In the genomic region with DNA sequence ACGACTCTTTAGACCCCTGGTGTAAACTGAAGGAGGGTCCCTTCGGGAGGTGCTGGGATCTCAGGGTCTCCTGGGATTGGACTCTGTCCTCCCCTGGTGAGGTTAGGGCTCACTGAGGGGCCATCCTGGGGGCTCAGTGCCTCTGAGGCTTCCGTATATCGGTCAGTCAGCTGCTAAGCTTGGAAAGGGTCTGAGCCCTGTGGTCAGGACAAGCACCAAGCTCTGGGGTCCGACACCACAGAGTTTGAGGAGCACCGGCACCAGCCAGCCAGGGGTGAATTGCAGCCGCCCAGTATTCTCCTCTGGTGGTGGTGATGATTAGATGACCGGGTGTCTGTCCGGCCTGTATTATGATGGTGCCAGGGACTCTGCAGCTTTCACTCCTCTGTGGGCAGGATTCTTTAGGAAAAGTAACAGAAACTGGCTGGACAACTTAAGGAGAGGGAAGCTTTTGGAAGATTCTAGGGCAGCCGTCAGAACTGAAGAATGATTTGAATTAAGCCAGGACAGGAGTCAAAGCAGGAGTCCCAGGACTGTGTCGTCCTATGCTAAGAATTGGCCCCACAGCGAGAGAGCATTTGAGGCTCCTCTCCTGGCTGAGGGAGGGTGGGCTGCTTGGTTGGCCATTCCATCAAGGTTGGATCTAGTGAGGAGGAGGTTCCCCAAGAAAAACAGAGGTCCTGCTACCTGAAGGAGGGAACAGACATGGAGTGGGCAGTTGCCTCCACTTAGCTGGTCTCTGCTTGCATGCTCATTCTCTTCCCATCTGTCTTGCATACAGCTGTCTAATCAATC, we compare ENCODE assay signal across 17 cellular contexts.
DNase-seq lines count a peak whose midpoint lies in the region; ATAC-seq and TF ChIP-seq lines count a peak whose summit lies in the region.
"Had no signal": no experiment of that assay in that cellular context is flagged by ENCODE, and none has a peak within 500 bp of the region (broad histone marks: within the 10 kb centered on the region; RNA-seq: fewer than 3 reads in every experiment).

No MANE protein-coding gene starts in this region.

- H3K4me3 Mint-ChIP-seq in natural killer cell treated with Interleukin-12 subunit alpha and Interleukin-12 subunit beta and Interleukin-15 and Interleukin-18, amount 100 ng/mL, for 72 hours, result no peak overlapping the region

- H3K27ac Mint-ChIP-seq in natural killer cell treated with Interleukin-12 subunit alpha and Interleukin-12 subunit beta and Interleukin-15 and Interleukin-18, amount 100 ng/mL, for 72 hours, result no peak overlapping the region

- no peaks in the 10 kb centered on the region for H3K9me3 Mint-ChIP-seq in natural killer cell treated with Interleukin-12 subunit alpha and Interleukin-12 subunit beta and Interleukin-15 and Interleukin-18, amount 100 ng/mL, for 72 hours

- no peaks in the 10 kb centered on the region for H3K36me3 Mint-ChIP-seq in natural killer cell treated with Interleukin-12 subunit alpha and Interleukin-12 subunit beta and Interleukin-15 and Interleukin-18, amount 100 ng/mL, for 72 hours

- H3K27me3 ChIP-seq in colonic mucosa, result no peaks in the 10 kb centered on the region
- H3K27me3 ChIP-seq in testis, result no peaks in the 10 kb centered on the region
- H3K27me3 ChIP-seq: BE2C, SJSA1 had no signal

- peak; percentile 3 for DNase-seq in colonic mucosa
- DNase-seq in natural killer cell treated with Interleukin-12 subunit alpha and Interleukin-12 subunit beta and Interleukin-15 and Interleukin-18, amount 100 ng/mL, for 72 hours (ENCODE audit: low spot score), result peak; percentile 51
- DNase-seq in testis, result peak; percentile 11
- no peak for DNase-seq in SHP77 treated with DMSO at 0.1 percent for 48 hours (lab: John Stamatoyannopoulos, UW)
- no peak for DNase-seq in DMS 273 (lab: John Stamatoyannopoulos, UW; ENCODE audit: unreplicated experiment)
- no peak for DNase-seq in cerebellar cortex (ENCODE audit: low spot score)
- DNase-seq: BE2C, H7, KBM-7, NCI-H1092 treated with DMSO at 0.1 percent for 48 hours, NCI-H146, NCI-H2029, NCI-H345, NCI-H524, NCI-H82 had no signal

- H3K4me3 ChIP-seq in colonic mucosa, result no peak overlapping the region
- no peak overlapping the region for H3K4me3 ChIP-seq in testis
- H3K4me3 ChIP-seq: SJSA1 had no signal

- no peak for TF ChIP-seq POLR2A in testis (IDR thresholded peaks at IDR 0.05)

- intact Hi-C loops in colonic mucosa (cut with DNase I), result no loop called here
- intact Hi-C loops in testis (cut with DNase I; ENCODE audit: low total_unique reads), result no loop called here

- H3K9ac ChIP-seq in colonic mucosa (ENCODE audit: low read depth in 2 of 2, low read length in 2 of 2), result no peak overlapping the region

- 92 to 95% methylated on average over 12 of the region's 12 CpGs for WGBS in testis, 2 donors

- H3K9me3 ChIP-seq in KOPT-K1 (ENCODE audit: insufficient read depth, low read length, poor library complexity, severe bottlenecking) (peaks cover 2% of the 10 kb centered on the region), colonic mucosa (no peaks in the 10 kb centered on the region), testis (no peaks in the 10 kb centered on the region)
- H3K9me3 ChIP-seq: BE2C had no signal

- H3K4me1 ChIP-seq in colonic mucosa, result no peaks in the 10 kb centered on the region
- H3K4me1 ChIP-seq in testis, result peaks cover 18% of the 10 kb centered on the region

- H3K4me1 Mint-ChIP-seq in natural killer cell treated with Interleukin-12 subunit alpha and Interleukin-12 subunit beta and Interleukin-15 and Interleukin-18, amount 100 ng/mL, for 72 hours (ENCODE audit: low read depth in 2 of 2), result peaks cover 11 to 12% of the 10 kb centered on the region in 2 donors

- H3K36me3 ChIP-seq in KOPT-K1 (ENCODE audit: insufficient read depth, low read length) (no peaks in the 10 kb centered on the region), colonic mucosa (no peaks in the 10 kb centered on the region), testis (ENCODE audit: low read depth, missing control alignments) (no peaks in the 10 kb centered on the region)
- H3K36me3 ChIP-seq: BE2C, SJSA1 had no signal

- ATAC-seq in natural killer cell treated with Interleukin-12 subunit alpha and Interleukin-12 subunit beta and Interleukin-15 and Interleukin-18, amount 100 ng/mL, for 72 hours, result no peak

- peak overlapping the region; percentile 100 for H3K27ac ChIP-seq in KOPT-K1 (ENCODE audit: low read depth, low read length, poor library complexity, severe bottlenecking)
- H3K27ac ChIP-seq in colonic mucosa, result no peak overlapping the region
- no peak overlapping the region for H3K27ac ChIP-seq in testis
- H3K27ac ChIP-seq: SJSA1 had no signal

- H3K27me3 Mint-ChIP-seq in natural killer cell treated with Interleukin-12 subunit alpha and Interleukin-12 subunit beta and Interleukin-15 and Interleukin-18, amount 100 ng/mL, for 72 hours, result peaks cover 18 to 35% of the 10 kb centered on the region in 2 donors

- TF ChIP-seq CTCF in colonic mucosa (IDR thresholded peaks at IDR 0.05), result no peak
- no peak for TF ChIP-seq CTCF in testis (IDR thresholded peaks at IDR 0.05)

Comparison
In these comparisons a context has a peak if more than half of its experiments do, and no peak if none do; other contexts are left out.
1. DNase-seq: peak in colonic mucosa (single experiment), natural killer cell treated with Interleukin-12 subunit alpha and Interleukin-12 subunit beta and Interleukin-15 and Interleukin-18, amount 100 ng/mL, for 72 hours (single experiment) and testis (single experiment); none in SHP77 treated with DMSO at 0.1 percent for 48 hours (single experiment), DMS 273 (single experiment) and cerebellar cortex (single experiment).